Comparison of ENCODE assay signal across 14 cellular contexts in genomic region chr5:76789991-76790571, GRCh38. TPM values are rescaled to one million over a fixed set of nuclear protein-coding genes. Genes with fewer than 3 reads are reported as not detected.
DNase-seq lines count a peak whose midpoint lies in the region; ATAC-seq and TF ChIP-seq lines count a peak whose summit lies in the region.
"Had no signal": no experiment of that assay in that cellular context is flagged by ENCODE, and none has a peak within 500 bp of the region (broad histone marks: within the 10 kb centered on the region; RNA-seq: fewer than 3 reads in every experiment).

No MANE protein-coding gene starts in this region.

- no peaks in the 10 kb centered on the region for H3K9me3 ChIP-seq in thoracic aorta
- H3K9me3 ChIP-seq: thyroid gland had no signal

- no peak for TF ChIP-seq CTCF in thoracic aorta (IDR thresholded peaks at IDR 0.05)

- H3K4me1 ChIP-seq in thoracic aorta (ENCODE audit: control insufficient read depth in 1 of 2, low read depth in 2 of 2), result peaks cover 24 to 48% of the 10 kb centered on the region in 2 donors

- DNase-seq in activated T-cell treated with anti-CD3 and anti-CD28 coated beads, Interleukin-2, amount 50 U/mL, for 24 hours, result no peak
- DNase-seq in activated T-cell treated with anti-CD3 and anti-CD28 coated beads, Interleukin-2, amount 50 U/mL, for 48 hours, result no peak
- DNase-seq in activated naive CD8-positive, alpha-beta T cell treated with anti-CD3 and anti-CD28 coated beads, Interleukin-2, amount 50 U/mL, for 24 hours, result no peak
- DNase-seq in iris pigment epithelial cell (ENCODE audit: low read depth) (peak; percentile 63), thoracic aorta (ENCODE audit: low spot score) (no peak), NCI-H2227 (lab: John Stamatoyannopoulos, UW; ENCODE audit: unreplicated experiment) (no peak), A172 (ENCODE audit: low spot score) (no peak)
- DNase-seq: activated naive CD8-positive, alpha-beta T cell treated with anti-CD3 and anti-CD28 coated beads, Interleukin-2, amount 10 ng/mL, durations not matched to agents 7 days and 5 days; stimulated activated CD4-positive, alpha-beta T cell treated with anti-CD3 and anti-CD28 coated beads, Interleukin-12 subunit alpha, Interleukin-12 subunit beta, amount 100 ng/mL, for 4 hours; thyroid gland had no signal

- no peaks in the 10 kb centered on the region for H3K9me3 Mint-ChIP-seq in activated T-cell treated with anti-CD3 and anti-CD28 coated beads, Interleukin-2, amount 50 U/mL, for 24 hours
- H3K9me3 Mint-ChIP-seq in activated naive CD8-positive, alpha-beta T cell treated with anti-CD3 and anti-CD28 coated beads, Interleukin-2, amount 50 U/mL, for 24 hours, result no peaks in the 10 kb centered on the region
- H3K9me3 Mint-ChIP-seq: activated naive CD8-positive, alpha-beta T cell treated with anti-CD3 and anti-CD28 coated beads, Interleukin-2, amount 10 ng/mL, durations not matched to agents 7 days and 5 days had no signal

- H3K4me1 Mint-ChIP-seq in activated T-cell treated with anti-CD3 and anti-CD28 coated beads, Interleukin-2, amount 50 U/mL, for 24 hours (ENCODE audit: low read depth), result peaks cover 24% of the 10 kb centered on the region
- H3K4me1 Mint-ChIP-seq in activated naive CD8-positive, alpha-beta T cell treated with anti-CD3 and anti-CD28 coated beads, Interleukin-2, amount 50 U/mL, for 24 hours, result peaks cover 14% of the 10 kb centered on the region
- H3K4me1 Mint-ChIP-seq: activated naive CD8-positive, alpha-beta T cell treated with anti-CD3 and anti-CD28 coated beads, Interleukin-2, amount 10 ng/mL, durations not matched to agents 7 days and 5 days; B cell had no signal

- no peaks in the 10 kb centered on the region for H3K27me3 ChIP-seq in thoracic aorta (replicated peaks; ENCODE audit: insufficient read depth)
- H3K27me3 ChIP-seq: thyroid gland had no signal

- no peaks in the 10 kb centered on the region for H3K36me3 Mint-ChIP-seq in activated T-cell treated with anti-CD3 and anti-CD28 coated beads, Interleukin-2, amount 50 U/mL, for 24 hours (ENCODE audit: low read depth)
- no peaks in the 10 kb centered on the region for H3K36me3 Mint-ChIP-seq in activated naive CD8-positive, alpha-beta T cell treated with anti-CD3 and anti-CD28 coated beads, Interleukin-2, amount 50 U/mL, for 24 hours (ENCODE audit: low read depth)
- H3K36me3 Mint-ChIP-seq: activated naive CD8-positive, alpha-beta T cell treated with anti-CD3 and anti-CD28 coated beads, Interleukin-2, amount 10 ng/mL, durations not matched to agents 7 days and 5 days had no signal

- H3K4me3 Mint-ChIP-seq in activated T-cell treated with anti-CD3 and anti-CD28 coated beads, Interleukin-2, amount 50 U/mL, for 24 hours, result no peak overlapping the region
- H3K4me3 Mint-ChIP-seq in activated naive CD8-positive, alpha-beta T cell treated with anti-CD3 and anti-CD28 coated beads, Interleukin-2, amount 50 U/mL, for 24 hours, result no peak overlapping the region
- H3K4me3 Mint-ChIP-seq: activated naive CD8-positive, alpha-beta T cell treated with anti-CD3 and anti-CD28 coated beads, Interleukin-2, amount 10 ng/mL, durations not matched to agents 7 days and 5 days; B cell had no signal

- no peak overlapping the region for H3K4me3 ChIP-seq in thoracic aorta
- H3K4me3 ChIP-seq: SK-N-MC, thyroid gland had no signal

- peak; percentile 21 for ATAC-seq in activated naive CD8-positive, alpha-beta T cell treated with anti-CD3 and anti-CD28 coated beads, Interleukin-2, amount 50 U/mL, for 24 hours
- ATAC-seq in thoracic aorta (ENCODE audit: insufficient number of reproducible peaks, low FRiP score, low read depth) (no peak), GM21447 (IDR thresholded peaks at IDR 0.05; ENCODE audit: unreplicated experiment) (no peak)

- H3K27ac Mint-ChIP-seq in activated T-cell treated with anti-CD3 and anti-CD28 coated beads, Interleukin-2, amount 50 U/mL, for 24 hours, result peak overlapping the region; percentile 80
- H3K27ac Mint-ChIP-seq in activated naive CD8-positive, alpha-beta T cell treated with anti-CD3 and anti-CD28 coated beads, Interleukin-2, amount 50 U/mL, for 24 hours, result no peak overlapping the region
- H3K27ac Mint-ChIP-seq: activated naive CD8-positive, alpha-beta T cell treated with anti-CD3 and anti-CD28 coated beads, Interleukin-2, amount 10 ng/mL, durations not matched to agents 7 days and 5 days; B cell had no signal

- H3K27ac ChIP-seq in thoracic aorta, result peak overlapping the region; percentile 50 to 67

- no peaks in the 10 kb centered on the region for H3K36me3 ChIP-seq in thoracic aorta
- H3K36me3 ChIP-seq: thyroid gland had no signal

- H3K27me3 Mint-ChIP-seq in activated T-cell treated with anti-CD3 and anti-CD28 coated beads, Interleukin-2, amount 50 U/mL, for 24 hours, result no peaks in the 10 kb centered on the region
- H3K27me3 Mint-ChIP-seq in activated naive CD8-positive, alpha-beta T cell treated with anti-CD3 and anti-CD28 coated beads, Interleukin-2, amount 50 U/mL, for 24 hours, result no peaks in the 10 kb centered on the region

RNA-seq across cellular contexts. Expression of gene F2RL1, which starts 28.7 kb away (rescaled TPM):
- total RNA-seq in thoracic aorta, result 1 to 10 TPM; 8.3 to 9.1 TPM
- 1.7 and 2.3 TPM in 2 replicates for total RNA-seq in A172 (2014; rRNA removed; shearing (Covaris generic))

RNA-seq across cellular contexts. Expression of gene S100Z, which starts 59.7 kb away (rescaled TPM):
- not detected for total RNA-seq in thoracic aorta
- 0.47 TPM in 1 of 2 replicates, not detected in the other for total RNA-seq in A172 (2014; rRNA removed; shearing (Covaris generic))
- total RNA-seq: M059J, thyroid gland had no signal
